ENCODE assay signal across 8 cellular contexts in genomic region chr1:24909388-24909898, GRCh38.
DNase-seq lines count a peak whose midpoint lies in the region; ATAC-seq and TF ChIP-seq lines count a peak whose summit lies in the region.

No MANE protein-coding gene starts in this region.

- H3K27ac ChIP-seq in WERI-Rb-1: no peak overlapping the region

- H3K9me3 ChIP-seq in WERI-Rb-1 (ENCODE audit: severe bottlenecking): no peaks in the 10 kb centered on the region

- no peak overlapping the region for H3K4me3 Mint-ChIP-seq in activated T-cell treated with anti-CD3 and anti-CD28 coated beads, Interleukin-2, amount 50 U/mL, for 24 hours

- no peak for DNase-seq in activated T-cell treated with anti-CD3 and anti-CD28 coated beads, Interleukin-2, amount 50 U/mL, for 24 hours
- DNase-seq in activated T-cell treated with anti-CD3 and anti-CD28 coated beads, Interleukin-2, amount 50 U/mL, for 1 hour: no peak
- DNase-seq in WERI-Rb-1: peak; percentile 38
- DNase-seq in head of caudate nucleus: peak in 35 of 42 donors; percentile 14 to 66 (median 40)
- DNase-seq in putamen (ENCODE audit: low spot score): peak; percentile 15
- DNase-seq in DMS79 treated with DMSO at 0.1 percent for 48 hours (lab: John Stamatoyannopoulos, UW): no peak

- H3K27me3 ChIP-seq in WERI-Rb-1 (ENCODE audit: insufficient read depth, low read depth, severe bottlenecking): no peaks in the 10 kb centered on the region

- peaks cover 99% of the 10 kb centered on the region for H3K36me3 Mint-ChIP-seq in activated T-cell treated with anti-CD3 and anti-CD28 coated beads, Interleukin-2, amount 50 U/mL, for 24 hours (ENCODE audit: low read depth)

- H3K36me3 ChIP-seq in WERI-Rb-1: no peaks in the 10 kb centered on the region; the same call in 1 of the 2 replicates

- H3K27ac Mint-ChIP-seq in activated T-cell treated with anti-CD3 and anti-CD28 coated beads, Interleukin-2, amount 50 U/mL, for 24 hours: peak overlapping the region; percentile 96

- intact Hi-C loops in head of caudate nucleus (cut with DNase I): no loop called here

- TF ChIP-seq CTCF in WERI-Rb-1 (IDR thresholded peaks at IDR 0.05; ENCODE audit: low read depth, low read length): peak; percentile 38

- no peaks in the 10 kb centered on the region for H3K27me3 Mint-ChIP-seq in activated T-cell treated with anti-CD3 and anti-CD28 coated beads, Interleukin-2, amount 50 U/mL, for 24 hours

- H3K9me3 Mint-ChIP-seq in activated T-cell treated with anti-CD3 and anti-CD28 coated beads, Interleukin-2, amount 50 U/mL, for 24 hours: no peaks in the 10 kb centered on the region

- ATAC-seq in activated CD4-positive, CD25-positive, alpha-beta regulatory T cell treated with anti-CD3 and anti-CD28 coated beads, Interleukin-2, amount 50 U/mL, for 24 hours: no peak
- ATAC-seq in GM21390 (IDR thresholded peaks at IDR 0.05; ENCODE audit: unreplicated experiment): no peak

- H3K4me3 ChIP-seq in WERI-Rb-1 (ENCODE audit: low read depth, low read length): no peak overlapping the region

- H3K4me1 Mint-ChIP-seq in activated T-cell treated with anti-CD3 and anti-CD28 coated beads, Interleukin-2, amount 50 U/mL, for 24 hours (ENCODE audit: low read depth): peaks cover 61% of the 10 kb centered on the region

Comparison
In these comparisons a context has a peak if more than half of its experiments do, and no peak if none do; other contexts are left out.
1. DNase-seq: peak in WERI-Rb-1 (single experiment), head of caudate nucleus (35 of 42) and putamen (single experiment); none in activated T-cell treated with anti-CD3 and anti-CD28 coated beads, Interleukin-2, amount 50 U/mL, for 24 hours (single experiment), activated T-cell treated with anti-CD3 and anti-CD28 coated beads, Interleukin-2, amount 50 U/mL, for 1 hour (single experiment) and DMS79 treated with DMSO at 0.1 percent for 48 hours (single experiment).